In genomic region chr7:74178632-74179031, GRCh38 we compare ENCODE assay signal across 12 cellular contexts. TPM values are rescaled to one million over a fixed set of nuclear protein-coding genes. Genes with fewer than 3 reads are reported as not detected.
A peak's percentile ranks its signal among the peaks of the same experiment; 100 is the strongest.
DNase-seq lines count a peak whose midpoint lies in the region; ATAC-seq and TF ChIP-seq lines count a peak whose summit lies in the region.
"Had no signal": no experiment of that assay in that cellular context is flagged by ENCODE, and none has a peak within 500 bp of the region (broad histone marks: within the 10 kb centered on the region; RNA-seq: fewer than 3 reads in every experiment).

No MANE protein-coding gene starts in this region.

- H3K4me2 ChIP-seq in OCI-LY7 (ENCODE audit: low read length) = peak overlapping the region; percentile 95

- H3K4me3 ChIP-seq in OCI-LY7 (ENCODE audit: low read depth, low read length, poor library complexity, severe bottlenecking) (no peak overlapping the region), right cardiac atrium (ENCODE audit: low read length) (no peak overlapping the region)
- H3K4me3 ChIP-seq: MG63, tibial nerve had no signal

- H3K79me2 ChIP-seq in OCI-LY7 (ENCODE audit: insufficient read depth, low read depth, low read length) = peaks cover 97% of the 10 kb centered on the region

- BruUV-seq in OCI-LY7 (replicated peaks; lab: Mats Ljungman, UMichigan) = no TSS peak

- WGBS in right cardiac atrium = 48% methylated on average over 9 of the region's 9 CpGs

- H3K27ac ChIP-seq in OCI-LY7 (ENCODE audit: low read depth, low read length, poor library complexity, severe bottlenecking) (peak overlapping the region; percentile 17), epithelial cell of prostate (peak overlapping the region; percentile 85), right cardiac atrium (ENCODE audit: low read length) (no peak overlapping the region)
- H3K27ac ChIP-seq: 22Rv1 had no signal

- ATAC-seq in GM19467 (IDR thresholded peaks at IDR 0.05; ENCODE audit: unreplicated experiment) (no peak), right cardiac atrium (no peak)

- CTCF ChIA-PET in OCI-LY7 (lab: Charles Lee; ENCODE audit: unreplicated experiment) = interaction anchor here (1.0 to 1.2 kb wide), 3 partner anchors 14 to 110 kb away, joined by 3 to 4 read pairs (median 3); no protein-coding TSS in a partner anchor

- H3K9me3 ChIP-seq in OCI-LY7 (ENCODE audit: low read length) (no peaks in the 10 kb centered on the region), right cardiac atrium (ENCODE audit: control insufficient read depth, low read length) (no peaks in the 10 kb centered on the region)
- H3K9me3 ChIP-seq: MG63, tibial nerve had no signal

- DNase-seq in NOMO-1 treated with DMSO at 0.1 percent for 48 hours (lab: John Stamatoyannopoulos, UW; ENCODE audit: unreplicated experiment) (peak; percentile 47), NOMO-1 treated with dmso at 0.1 percent for 144 hours (lab: John Stamatoyannopoulos, UW; ENCODE audit: unreplicated experiment) (no peak), OCI-LY7 (ENCODE audit: low spot score) (peak; percentile 31), epithelial cell of prostate (ENCODE audit: low read depth, low spot score) (no peak), renal cortical epithelial cell (ENCODE audit: low read depth) (peak; percentile 64), NCI-H146 (lab: John Stamatoyannopoulos, UW) (no peak), right cardiac atrium (no peak)
- DNase-seq: MG63, Right ventricle myocardium superior had no signal

- peaks cover 89% of the 10 kb centered on the region for H3K36me3 ChIP-seq in OCI-LY7 (ENCODE audit: insufficient read depth, low read length)

- no peaks in the 10 kb centered on the region for H3K9me2 ChIP-seq in OCI-LY7 (ENCODE audit: insufficient read depth, low read length)

- POLR2A ChIA-PET in OCI-LY7 (lab: Charles Lee) = interaction anchor here (0.6 to 1.9 kb wide), 11 partner anchors 12 to 398 kb away, joined by 3 to 9 read pairs (median 4); partner anchors contain the start of gene LIMK1

- H3K27me3 ChIP-seq in right cardiac atrium (ENCODE audit: control insufficient read depth, insufficient read depth) = no peaks in the 10 kb centered on the region
- H3K27me3 ChIP-seq: MG63, tibial nerve had no signal

- peaks cover 67% of the 10 kb centered on the region for H4K20me1 ChIP-seq in OCI-LY7 (ENCODE audit: insufficient read depth, low read length)

- intact Hi-C loops in OCI-LY7 (cut with micrococcal nuclease; ENCODE audit: unreplicated experiment) = no loop called here
- intact Hi-C loops in right cardiac atrium (cut with DNase I) = loop anchor here in 2 of 4 donors (10.0 kb wide), 2 partner anchors 84 to 94 kb away; partner anchors contain the start of gene LIMK1 (in 1 of the 2)

- TF ChIP-seq CTCF in OCI-LY7 (conservative IDR thresholded peaks at IDR 0.05; ENCODE audit: low read length) = no peak

- H3K4me1 ChIP-seq in OCI-LY7 (ENCODE audit: insufficient read depth, low read length, poor library complexity, severe bottlenecking) (peaks cover 73% of the 10 kb centered on the region), right cardiac atrium (ENCODE audit: control insufficient read depth, insufficient read depth, low read length) (peaks cover 12% of the 10 kb centered on the region)

- H2AFZ ChIP-seq in OCI-LY7 (ENCODE audit: low read length) = no peak overlapping the region

RNA-seq across cellular contexts. Expression of gene EIF4H, which starts 4.5 kb away (rescaled TPM):
- 202 and 231 TPM in 2 replicates for total RNA-seq in OCI-LY7 (2014; rRNA removed; shearing (Covaris generic))
- total RNA-seq in OCI-LY7 (2022) (329 and 345 TPM in 2 replicates), renal cortical epithelial cell (332 and 407 TPM in 2 replicates), right cardiac atrium (100 to 1,000 TPM; 186 to 223 (median 202) TPM)
- polyA plus RNA-seq in right cardiac atrium = 139 TPM

RNA-seq across cellular contexts. Expression of gene LAT2, which starts 31.2 kb away (rescaled TPM):
- 41.1 and 48.3 TPM in 2 replicates for total RNA-seq in OCI-LY7 (2014; rRNA removed; shearing (Covaris generic))
- total RNA-seq in OCI-LY7 (2022) = 79.1 and 93.8 TPM in 2 replicates
- total RNA-seq in renal cortical epithelial cell = 0.35 and 1.0 TPM in 2 replicates
- total RNA-seq in right cardiac atrium = 1 to 10 TPM; 2.4 to 5.1 (median 3.8) TPM
- polyA plus RNA-seq in right cardiac atrium = 2.1 TPM

Comparison
In these comparisons a context has a peak if more than half of its experiments do, and no peak if none do; other contexts are left out.
1. DNase-seq: peak in NOMO-1 treated with DMSO at 0.1 percent for 48 hours (single experiment), OCI-LY7 (single experiment) and renal cortical epithelial cell (single experiment); none in NOMO-1 treated with dmso at 0.1 percent for 144 hours (single experiment), epithelial cell of prostate (single experiment), NCI-H146 (single experiment) and right cardiac atrium (0 of 3).
2. RNA of gene LAT2, which starts 31.2 kb away (total RNA-seq): 41.1 to 93.8 TPM in OCI-LY7; 2.4 to 5.1 TPM in right cardiac atrium and 0.35 to 1.0 TPM in renal cortical epithelial cell; every median in the first group is over 4 times any median in the second.